In the genomic region with DNA sequence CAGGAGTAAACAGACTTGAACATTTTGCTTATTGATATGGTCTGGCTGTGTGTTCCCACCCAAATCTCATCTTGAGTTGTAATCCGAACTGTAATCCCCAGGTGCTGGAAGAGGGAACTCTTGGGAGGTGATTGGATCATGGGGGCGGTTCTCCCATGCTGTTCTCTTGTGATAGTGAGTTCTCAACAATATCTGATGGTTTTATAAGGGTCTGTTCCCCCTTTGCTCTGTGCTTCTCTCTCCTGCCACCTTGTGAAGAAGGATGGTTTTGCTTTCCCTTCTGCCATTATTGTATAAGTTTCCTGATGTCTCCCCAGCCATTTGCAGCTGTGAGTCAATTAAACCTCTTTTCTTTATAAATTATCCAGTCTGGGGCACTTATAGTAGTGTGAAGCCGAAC, we compare ENCODE assay signal across 9 cellular contexts. TPM values are rescaled to one million over a fixed set of nuclear protein-coding genes. Genes with fewer than 3 reads are reported as not detected.
A peak's percentile ranks its signal among the peaks of the same experiment; 100 is the strongest.
DNase-seq lines count a peak whose midpoint lies in the region; ATAC-seq and TF ChIP-seq lines count a peak whose summit lies in the region.
"Had no signal": no experiment of that assay in that cellular context is flagged by ENCODE, and none has a peak within 500 bp of the region (broad histone marks: within the 10 kb centered on the region; RNA-seq: fewer than 3 reads in every experiment).

No MANE protein-coding gene starts in this region.

- no peaks in the 10 kb centered on the region for H3K9me3 Mint-ChIP-seq in stimulated activated memory B cell treated with anti-CD40 and anti-IgM and Interleukin-4, amounts not matched to agents 10 μg/mL and 1 μg/mL and 100 μg/mL, for 72 hours

- no peaks in the 10 kb centered on the region for H3K36me3 ChIP-seq in DOHH2 (ENCODE audit: control insufficient read depth, low read length)
- H3K36me3 ChIP-seq: SJSA1 had no signal

- no peak for ATAC-seq in stimulated activated memory B cell treated with anti-CD40 and anti-IgM and Interleukin-4, amounts not matched to agents 10 μg/mL and 1 μg/mL and 100 μg/mL, for 72 hours
- no peak for ATAC-seq in GM21447 (IDR thresholded peaks at IDR 0.05; ENCODE audit: unreplicated experiment)

- H3K4me2 ChIP-seq in DOHH2 (ENCODE audit: low read length) = no peak overlapping the region

- no peaks in the 10 kb centered on the region for H3F3A ChIP-seq in DOHH2 (ENCODE audit: control insufficient read depth, insufficient read depth)

- no peaks in the 10 kb centered on the region for H3K79me2 ChIP-seq in DOHH2 (ENCODE audit: control insufficient read depth, low read length)

- H3K4me1 Mint-ChIP-seq in stimulated activated memory B cell treated with anti-CD40 and anti-IgM and Interleukin-4, amounts not matched to agents 10 μg/mL and 1 μg/mL and 100 μg/mL, for 72 hours = peaks cover 35% of the 10 kb centered on the region

- H4K20me1 ChIP-seq in DOHH2 (ENCODE audit: control insufficient read depth, insufficient read depth, low read depth, low read length) = no peaks in the 10 kb centered on the region

- H3K9me2 ChIP-seq in DOHH2 (replicated peaks; ENCODE audit: control insufficient read depth, low read length) = no peaks in the 10 kb centered on the region

- H3K4me3 ChIP-seq in DOHH2 (ENCODE audit: low read length) (no peak overlapping the region), foreskin fibroblast (ENCODE audit: low read depth in 1 of 2, low read length in 2 of 2) (no peak overlapping the region)
- H3K4me3 ChIP-seq in Jurkat, Clone E6-1 (ENCODE audit: low read length) = no peak overlapping the region
- H3K4me3 ChIP-seq: SJSA1 had no signal

- peaks cover 23% of the 10 kb centered on the region for H3K4me1 ChIP-seq in DOHH2 (ENCODE audit: control insufficient read depth, low read length)

- no peak overlapping the region for H3K27ac ChIP-seq in DOHH2 (ENCODE audit: low read depth, low read length)
- H3K27ac ChIP-seq: SJSA1 had no signal

- H3K27me3 ChIP-seq in DOHH2 (ENCODE audit: control insufficient read depth, low read length) = no peaks in the 10 kb centered on the region
- H3K27me3 ChIP-seq: SJSA1 had no signal

- TF ChIP-seq CTCF in DOHH2 (IDR thresholded peaks at IDR 0.05; ENCODE audit: low read depth, low read length, poor library complexity, severe bottlenecking) (peak; percentile 61), foreskin fibroblast (IDR thresholded peaks at IDR 0.05; ENCODE audit: low read depth, low read length) (peak; percentile 37)

- DNase-seq in Jurkat, Clone E6-1 (ENCODE audit: low read depth, low spot score) = peak; percentile 32
- DNase-seq in RPMI8226 (peak; percentile 46), foreskin fibroblast (peak; percentile 17 to 65), T1000 (lab: John Stamatoyannopoulos, UW) (no peak)
- DNase-seq in activated T-cell treated with anti-CD3 and anti-CD28 coated beads, Interleukin-2, amount 50 U/mL, for 1 hour = no peak

- H3K9me3 ChIP-seq in DOHH2 (ENCODE audit: control insufficient read depth, insufficient read depth, low read length) = no peaks in the 10 kb centered on the region
- H3K9me3 ChIP-seq: SJSA1 had no signal

- no peak overlapping the region for H3K4me3 Mint-ChIP-seq in stimulated activated memory B cell treated with anti-CD40 and anti-IgM and Interleukin-4, amounts not matched to agents 10 μg/mL and 1 μg/mL and 100 μg/mL, for 72 hours

- no peaks in the 10 kb centered on the region for H3K36me3 Mint-ChIP-seq in stimulated activated memory B cell treated with anti-CD40 and anti-IgM and Interleukin-4, amounts not matched to agents 10 μg/mL and 1 μg/mL and 100 μg/mL, for 72 hours

- H3K27me3 Mint-ChIP-seq in stimulated activated memory B cell treated with anti-CD40 and anti-IgM and Interleukin-4, amounts not matched to agents 10 μg/mL and 1 μg/mL and 100 μg/mL, for 72 hours = peaks cover 9% of the 10 kb centered on the region

- peak overlapping the region; percentile 67 for H3K27ac Mint-ChIP-seq in stimulated activated memory B cell treated with anti-CD40 and anti-IgM and Interleukin-4, amounts not matched to agents 10 μg/mL and 1 μg/mL and 100 μg/mL, for 72 hours

RNA-seq across cellular contexts. Expression of a gene that starts 40.0 kb away (rescaled TPM):
- polyA plus RNA-seq in Jurkat, Clone E6-1 (2012; ENCODE audit: insufficient read depth, insufficient read length) = 5.1 TPM

Comparison
In these comparisons a context has a peak if more than half of its experiments do, and no peak if none do; other contexts are left out.
1. DNase-seq: peak in Jurkat, Clone E6-1 (single experiment), RPMI8226 (single experiment) and foreskin fibroblast (2 of 2); none in T1000 (single experiment) and activated T-cell treated with anti-CD3 and anti-CD28 coated beads, Interleukin-2, amount 50 U/mL, for 1 hour (single experiment).